ENCODE assay signal across 1 cellular context in the genomic region with DNA sequence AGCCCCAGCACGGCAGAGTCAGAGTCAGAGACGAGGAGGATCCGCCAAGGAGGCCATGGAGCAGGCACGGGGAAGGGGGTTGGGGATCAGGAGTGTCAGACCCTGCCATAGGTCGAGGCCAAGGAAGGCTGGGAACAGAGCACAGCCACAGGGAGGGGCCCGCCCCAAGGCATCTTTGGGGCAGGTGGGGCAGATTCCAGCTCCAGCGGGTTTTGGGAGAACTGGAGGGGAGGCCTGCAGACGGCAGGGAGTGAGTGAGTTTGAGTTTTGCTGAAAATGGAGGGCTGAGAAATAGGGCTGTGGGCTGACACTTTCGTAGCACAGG.
TF ChIP-seq lines count a peak whose summit lies in the region.

No MANE protein-coding gene starts in this region.

TF ChIP-seq in H1, 55 proteins besides CTCF, POLR2A, EP300 and RAD21:
- TF ChIP-seq KDM1A (IDR thresholded peaks at IDR 0.05; ENCODE audit: borderline replicate concordance, low read length) (no peak), CBX8 (IDR thresholded peaks at IDR 0.05; ENCODE audit: borderline replicate concordance, low read depth, low read length) (no peak), USF2 (IDR thresholded peaks at IDR 0.05; ENCODE audit: low read length) (no peak), CHD1 (IDR thresholded peaks at IDR 0.05; ENCODE audit: low read depth, low read length) (no peak), KDM4A (IDR thresholded peaks at IDR 0.05; ENCODE audit: low read depth, low read length, severe bottlenecking) (no peak), SP4 (IDR thresholded peaks at IDR 0.05; ENCODE audit: low read length) (no peak), TAF7 (optimal IDR thresholded peaks at IDR 0.05; ENCODE audit: borderline replicate concordance, low read depth, low read length) (no peak), RXRA (IDR thresholded peaks at IDR 0.05; ENCODE audit: insufficient read depth, low read depth, low read length) (no peak), POU5F1 (IDR thresholded peaks at IDR 0.05; ENCODE audit: low read depth, low read length) (no peak), CHD7 (IDR thresholded peaks at IDR 0.05; ENCODE audit: insufficient replicate concordance, low read length) (no peak), GTF2F1 (IDR thresholded peaks at IDR 0.05; ENCODE audit: borderline replicate concordance, low read depth, low read length) (no peak), RFX5 (IDR thresholded peaks at IDR 0.05; ENCODE audit: borderline replicate concordance, low read depth, low read length) (no peak)
- TF ChIP-seq, protein P1, sequence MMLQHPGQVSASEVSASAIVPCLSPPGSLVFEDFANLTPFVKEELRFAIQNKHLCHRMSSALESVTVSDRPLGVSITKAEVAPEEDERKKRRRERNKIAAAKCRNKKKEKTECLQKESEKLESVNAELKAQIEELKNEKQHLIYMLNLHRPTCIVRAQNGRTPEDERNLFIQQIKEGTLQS (IDR thresholded peaks at IDR 0.05; ENCODE audit: insufficient read depth, low read depth, low read length), result no peak
